In the genomic region with DNA sequence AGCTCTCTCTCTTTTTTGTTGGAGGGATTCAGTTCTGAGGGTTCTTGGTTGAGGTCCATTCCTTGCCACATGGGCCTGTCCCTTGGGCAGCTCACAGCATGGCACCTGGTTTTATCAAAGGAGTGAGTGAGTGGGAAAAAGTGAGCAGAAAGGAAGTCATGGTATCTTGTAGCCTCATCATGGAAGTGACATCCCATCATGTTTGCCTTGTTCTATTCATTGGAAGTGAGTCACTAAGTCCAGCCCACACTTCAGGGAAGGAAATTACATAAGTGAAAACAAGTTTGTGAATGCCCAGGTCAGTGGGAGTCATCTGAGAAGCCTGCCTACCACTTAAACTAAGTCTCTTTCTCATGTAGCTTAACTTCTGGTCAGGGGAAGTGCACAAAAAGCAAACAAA, we compare ENCODE assay signal across 12 cellular contexts. TPM values are rescaled to one million over a fixed set of nuclear protein-coding genes. Genes with fewer than 3 reads are reported as not detected.
DNase-seq lines count a peak whose midpoint lies in the region; ATAC-seq and TF ChIP-seq lines count a peak whose summit lies in the region.
"Had no signal": no experiment of that assay in that cellular context is flagged by ENCODE, and none has a peak within 500 bp of the region (broad histone marks: within the 10 kb centered on the region; RNA-seq: fewer than 3 reads in every experiment).

No MANE protein-coding gene starts in this region.

- no peak overlapping the region for H2AK5ac ChIP-seq in IMR-90 (ENCODE audit: low read depth, low read length)

- no peak for TF ChIP-seq RAD21 in IMR-90 (IDR thresholded peaks at IDR 0.05; ENCODE audit: low read length)

- H3K4me3 ChIP-seq in IMR-90 (ENCODE audit: insufficient read depth, low read depth, low read length), result no peak overlapping the region
- H3K4me3 ChIP-seq: lung had no signal

- H3K9me1 ChIP-seq in IMR-90 (ENCODE audit: insufficient read depth, low read length), result no peaks in the 10 kb centered on the region

- H3K18ac ChIP-seq in IMR-90 (ENCODE audit: low read depth, low read length), result no peak overlapping the region

- H3K27me3 Mint-ChIP-seq in activated naive CD8-positive, alpha-beta T cell treated with anti-CD3 and anti-CD28 coated beads for 36 hours, result no peaks in the 10 kb centered on the region
- peaks cover 18 to 22% of the 10 kb centered on the region in 2 donors for H3K27me3 Mint-ChIP-seq in stimulated activated naive B cell treated with anti-CD40 and anti-IgM and Interleukin-4, amounts not matched to agents 10 μg/mL and 1 μg/mL and 100 μg/mL, for 72 hours

- TF ChIP-seq CTCF in IMR-90 (conservative IDR thresholded peaks at IDR 0.05; ENCODE audit: low read depth, low read length) (no peak), GM10248 (IDR thresholded peaks at IDR 0.05; ENCODE audit: control extremely low read depth, extremely low read depth, low read depth, missing control alignments) (no peak)

- dilution Hi-C loops in IMR-90 (cut with HindIII; ENCODE audit: low sequenced_read_pairs, unreplicated experiment), result no loop called here

- no peak overlapping the region for H2AFZ ChIP-seq in IMR-90 (replicated peaks; ENCODE audit: low read length, poor library complexity)

- no peak overlapping the region for H3K27ac ChIP-seq in IMR-90 (ENCODE audit: insufficient read depth, low read length)
- H3K27ac ChIP-seq: KMS-11 had no signal

- H3K36me3 Mint-ChIP-seq in activated naive CD8-positive, alpha-beta T cell treated with anti-CD3 and anti-CD28 coated beads for 36 hours, result peaks cover 3% of the 10 kb centered on the region
- peaks cover 6 to 8% of the 10 kb centered on the region in 2 donors for H3K36me3 Mint-ChIP-seq in stimulated activated naive B cell treated with anti-CD40 and anti-IgM and Interleukin-4, amounts not matched to agents 10 μg/mL and 1 μg/mL and 100 μg/mL, for 72 hours
- H3K36me3 Mint-ChIP-seq: natural killer cell had no signal

- H3K4me1 Mint-ChIP-seq in activated naive CD8-positive, alpha-beta T cell treated with anti-CD3 and anti-CD28 coated beads for 36 hours, result peaks cover 9% of the 10 kb centered on the region
- H3K4me1 Mint-ChIP-seq in stimulated activated naive B cell treated with anti-CD40 and anti-IgM and Interleukin-4, amounts not matched to agents 10 μg/mL and 1 μg/mL and 100 μg/mL, for 72 hours, result peaks cover 4 to 6% of the 10 kb centered on the region in 2 donors

- TF ChIP-seq POLR2A in IMR-90 (IDR thresholded peaks at IDR 0.05; ENCODE audit: low read depth, low read length), result no peak

- intact Hi-C loops in IMR-90 (cut with micrococcal nuclease), result no loop called here

- ATAC-seq in IMR-90 (ENCODE audit: low read depth) (no peak), HG02759 (IDR thresholded peaks at IDR 0.05; ENCODE audit: unreplicated experiment) (no peak)
- no peak for ATAC-seq in stimulated activated naive B cell treated with anti-CD40 and anti-IgM and Interleukin-4, amounts not matched to agents 10 μg/mL and 1 μg/mL and 100 μg/mL, for 72 hours (replicated peaks)
- ATAC-seq: natural killer cell had no signal

- no peak overlapping the region for H4K91ac ChIP-seq in IMR-90 (ENCODE audit: insufficient read depth, low read depth, low read length)

- no peak overlapping the region for H3K4me3 Mint-ChIP-seq in activated naive CD8-positive, alpha-beta T cell treated with anti-CD3 and anti-CD28 coated beads for 36 hours
- no peak overlapping the region for H3K4me3 Mint-ChIP-seq in stimulated activated naive B cell treated with anti-CD40 and anti-IgM and Interleukin-4, amounts not matched to agents 10 μg/mL and 1 μg/mL and 100 μg/mL, for 72 hours
- H3K4me3 Mint-ChIP-seq: natural killer cell had no signal

- peak overlapping the region; percentile 2 for H3K27ac Mint-ChIP-seq in activated naive CD8-positive, alpha-beta T cell treated with anti-CD3 and anti-CD28 coated beads for 36 hours
- H3K27ac Mint-ChIP-seq in stimulated activated naive B cell treated with anti-CD40 and anti-IgM and Interleukin-4, amounts not matched to agents 10 μg/mL and 1 μg/mL and 100 μg/mL, for 72 hours, result no peak overlapping the region
- H3K27ac Mint-ChIP-seq: natural killer cell had no signal

- no TSS peak for BruUV-seq in IMR-90 (replicated peaks; lab: Mats Ljungman, UMichigan)

- POLR2A ChIA-PET in IMR-90 (lab: Charles Lee; ENCODE audit: unreplicated experiment), result interaction anchor here (0.6 kb wide), 1 partner anchor 21 kb away, joined by 6 read pairs; no protein-coding TSS in a partner anchor
- POLR2A ChIA-PET in GM10248 (lab: Yijun Ruan, JAX), result no interaction called here

- no peak overlapping the region for H2BK120ac ChIP-seq in IMR-90 (ENCODE audit: low read depth, low read length)

- no peak overlapping the region for H2BK15ac ChIP-seq in IMR-90 (ENCODE audit: low read depth, low read length)

- H2AK9ac ChIP-seq in IMR-90 (replicated peaks; ENCODE audit: low read depth, low read length, poor library complexity), result no peak overlapping the region

- H3K4me2 ChIP-seq in IMR-90 (ENCODE audit: low read depth, low read length), result no peak overlapping the region
- H3K4me2 ChIP-seq: KMS-11 had no signal

- no peak overlapping the region for H3K4ac ChIP-seq in IMR-90 (ENCODE audit: low read depth, low read length)

- no peaks in the 10 kb centered on the region for H3K36me3 ChIP-seq in IMR-90 (ENCODE audit: control insufficient read depth, insufficient read depth, low read length)
- H3K36me3 ChIP-seq: BE2C had no signal

- peaks cover 4% of the 10 kb centered on the region for H3K9me3 ChIP-seq in IMR-90 (ENCODE audit: control insufficient read depth, insufficient read depth, low read length)
- H3K9me3 ChIP-seq: BE2C had no signal

- DNase-seq in EL (peak; percentile 25), IMR-90 (peak; percentile 19), iris pigment epithelial cell (ENCODE audit: low read depth) (peak; percentile 65), GM10248 (ENCODE audit: extremely low spot score) (no peak)
- DNase-seq in activated naive CD8-positive, alpha-beta T cell treated with anti-CD3 and anti-CD28 coated beads for 36 hours, result no peak
- no peak for DNase-seq in stimulated activated naive B cell treated with anti-CD40 and anti-IgM and Interleukin-4, amounts not matched to agents 10 μg/mL and 1 μg/mL and 100 μg/mL, for 72 hours
- DNase-seq: BE2C, cerebellar nuclear complex, natural killer cell had no signal

- peaks cover 7% of the 10 kb centered on the region for H3K9me3 Mint-ChIP-seq in activated naive CD8-positive, alpha-beta T cell treated with anti-CD3 and anti-CD28 coated beads for 36 hours
- peaks cover 9% of the 10 kb centered on the region in 2 donors for H3K9me3 Mint-ChIP-seq in stimulated activated naive B cell treated with anti-CD40 and anti-IgM and Interleukin-4, amounts not matched to agents 10 μg/mL and 1 μg/mL and 100 μg/mL, for 72 hours
- H3K9me3 Mint-ChIP-seq: natural killer cell had no signal

- H3K56ac ChIP-seq in IMR-90 (ENCODE audit: extremely low read depth, insufficient read depth, low read length), result no peak overlapping the region

- H4K5ac ChIP-seq in IMR-90 (ENCODE audit: low read depth, low read length), result no peak overlapping the region

- no peak overlapping the region for H2BK20ac ChIP-seq in IMR-90 (ENCODE audit: low read depth, low read length)

- H2BK5ac ChIP-seq in IMR-90 (ENCODE audit: low read depth, low read length, poor library complexity, severe bottlenecking), result no peak overlapping the region

- H4K8ac ChIP-seq in IMR-90 (ENCODE audit: low read depth in 2 of 2, low read length in 2 of 2), result no peak overlapping the region

- H3K79me1 ChIP-seq in IMR-90 (ENCODE audit: low read depth in 1 of 2, low read length in 2 of 2), result no peaks in the 10 kb centered on the region

- H3K27me3 ChIP-seq in IMR-90 (ENCODE audit: control insufficient read depth, insufficient read depth, low read length), result peaks cover 46% of the 10 kb centered on the region

- H4K20me1 ChIP-seq in IMR-90 (ENCODE audit: insufficient read depth, low read length), result no peaks in the 10 kb centered on the region

- no peak overlapping the region for H3K9ac ChIP-seq in IMR-90 (ENCODE audit: low read depth, low read length)
- H3K9ac ChIP-seq: KMS-11 had no signal

- H3K23ac ChIP-seq in IMR-90 (ENCODE audit: low read depth, low read length), result no peak overlapping the region

- in situ Hi-C loops in IMR-90 (cut with MboI; ENCODE audit: low sequenced_read_pairs), result no loop called here

- no peaks in the 10 kb centered on the region for H3K4me1 ChIP-seq in IMR-90 (ENCODE audit: control insufficient read depth, insufficient read depth, low read length)
- H3K4me1 ChIP-seq: BE2C had no signal

- CTCF ChIA-PET in IMR-90 (lab: Yijun Ruan, JAX) (no interaction called here), GM10248 (lab: Yijun Ruan, JAX) (interaction anchor here (1.1 to 1.4 kb wide), 4 partner anchors 11 to 300 kb away, joined by 3 to 4 read pairs (median 4); no protein-coding TSS in a partner anchor)

- H3K14ac ChIP-seq in IMR-90 (replicated peaks; ENCODE audit: low read depth, low read length), result no peak overlapping the region

TF ChIP-seq in IMR-90, 13 proteins besides CTCF, POLR2A, EP300 and RAD21 (continues in another document):
- no peak for TF ChIP-seq MXI1 (IDR thresholded peaks at IDR 0.05; ENCODE audit: borderline replicate concordance, low read depth, low read length)
- TF ChIP-seq RCOR1 (IDR thresholded peaks at IDR 0.05; ENCODE audit: insufficient replicate concordance, low read length), result no peak
- TF ChIP-seq FOS (IDR thresholded peaks at IDR 0.05; ENCODE audit: low read depth, low read length), result no peak
- TF ChIP-seq CEBPB (IDR thresholded peaks at IDR 0.05; ENCODE audit: low read depth, low read length), result no peak
- no peak for TF ChIP-seq CHD1 (IDR thresholded peaks at IDR 0.05; ENCODE audit: low read depth, low read length)
- TF ChIP-seq RFX5 (IDR thresholded peaks at IDR 0.05; ENCODE audit: low read depth, low read length), result no peak
- TF ChIP-seq, protein P1, sequence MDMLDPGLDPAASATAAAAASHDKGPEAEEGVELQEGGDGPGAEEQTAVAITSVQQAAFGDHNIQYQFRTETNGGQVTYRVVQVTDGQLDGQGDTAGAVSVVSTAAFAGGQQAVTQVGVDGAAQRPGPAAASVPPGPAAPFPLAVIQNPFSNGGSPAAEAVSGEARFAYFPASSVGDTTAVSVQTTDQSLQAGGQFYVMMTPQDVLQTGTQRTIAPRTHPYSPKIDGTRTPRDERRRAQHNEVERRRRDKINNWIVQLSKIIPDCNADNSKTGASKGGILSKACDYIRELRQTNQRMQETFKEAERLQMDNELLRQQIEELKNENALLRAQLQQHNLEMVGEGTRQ (IDR thresholded peaks at IDR 0.05; ENCODE audit: low read depth, low read length), result no peak
- TF ChIP-seq MAFK (IDR thresholded peaks at IDR 0.05; ENCODE audit: low read depth, low read length), result no peak
- no peak for TF ChIP-seq MAZ (IDR thresholded peaks at IDR 0.05; ENCODE audit: borderline replicate concordance, low read depth, low read length)

RNA-seq across cellular contexts. Expression of gene ZNFX1, which starts 32.8 kb away (rescaled TPM):
- 46.7 and 60.9 TPM in 2 replicates for total RNA-seq in IMR-90 (2012; rRNA removed)
- 8.5 and 10.9 TPM in 2 replicates for polyA plus RNA-seq in IMR-90 (2012; rRNA removed)
- polyA plus RNA-seq in IMR-90 (2012; cell fraction: cytosol; rRNA removed), result 4.3 and 5.4 TPM in 2 replicates
- 5.7 and 9.9 TPM in 2 replicates for polyA plus RNA-seq in IMR-90 (2012; cell fraction: nucleus; rRNA removed; ENCODE audit: low replicate concordance)
- 10 to 100 TPM; 45.8 to 48.0 TPM for total RNA-seq in activated naive CD8-positive, alpha-beta T cell treated with anti-CD3 and anti-CD28 coated beads for 36 hours

Comparison
In these comparisons a context has a peak if more than half of its experiments do, and no peak if none do; other contexts are left out.
1. DNase-seq: peak in EL (single experiment), IMR-90 (single experiment) and iris pigment epithelial cell (single experiment); none in activated naive CD8-positive, alpha-beta T cell treated with anti-CD3 and anti-CD28 coated beads for 36 hours (single experiment), stimulated activated naive B cell treated with anti-CD40 and anti-IgM and Interleukin-4, amounts not matched to agents 10 μg/mL and 1 μg/mL and 100 μg/mL, for 72 hours (single experiment) and GM10248 (single experiment).